ENCODE assay signal across 3 cellular contexts in the genomic region with DNA sequence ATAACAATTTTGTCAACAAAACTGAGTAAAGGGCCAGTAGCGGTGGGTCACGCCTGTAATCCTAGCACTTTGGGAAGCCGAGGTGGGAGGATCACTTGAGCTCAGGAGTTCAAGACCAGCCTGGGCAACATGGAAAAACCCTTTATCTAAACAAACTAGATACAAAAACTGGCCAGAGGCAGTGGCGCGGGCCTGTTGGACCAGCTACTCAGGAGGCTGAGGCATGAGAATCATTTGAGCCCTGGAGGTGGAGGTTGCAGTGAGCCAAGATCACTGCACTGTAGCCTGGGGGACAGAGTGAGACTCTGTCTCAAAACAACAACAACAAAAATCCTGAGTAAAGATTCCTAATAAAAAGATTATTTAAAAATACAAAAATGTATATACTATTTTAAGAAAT.
DNase-seq lines count a peak whose midpoint lies in the region; ATAC-seq lines count a peak whose summit lies in the region.
"Not testable (repeated sequence)": the region's sequence is repeated elsewhere in the genome, so short reads cannot be mapped to it uniquely, and the experiment has no call there.

No MANE protein-coding gene starts in this region.

- not testable (repeated sequence) for H3K9me3 ChIP-seq in trophoblast cell (ENCODE audit: insufficient read depth, low read depth, low read length)

- H3K79me1 ChIP-seq in trophoblast cell (ENCODE audit: low read length), result not testable (repeated sequence)

- H3K23ac ChIP-seq in trophoblast cell (ENCODE audit: low read length), result not testable (repeated sequence)

- not testable (repeated sequence) for H3K79me2 ChIP-seq in trophoblast cell (ENCODE audit: control insufficient read depth, insufficient read depth, low read length, poor library complexity)

- not testable (repeated sequence) for H2AFZ ChIP-seq in trophoblast cell (ENCODE audit: insufficient read depth, low read length, poor library complexity)

- H2AK5ac ChIP-seq in trophoblast cell (ENCODE audit: low read length), result not testable (repeated sequence)

- not testable (repeated sequence) for H4K12ac ChIP-seq in trophoblast cell (ENCODE audit: low read depth, low read length)

- peak; percentile 19 for DNase-seq in ELF-1 (ENCODE audit: low read depth, low spot score)
- DNase-seq in Right ventricle myocardium inferior (ENCODE audit: missing footprints), result peak; percentile 53
- peak; percentile 7 to 59 for DNase-seq in trophoblast cell

- H3K14ac ChIP-seq in trophoblast cell (ENCODE audit: low read length), result not testable (repeated sequence)

- not testable (repeated sequence) for H3K36me3 ChIP-seq in trophoblast cell (ENCODE audit: control insufficient read depth in 1 of 2, insufficient read depth in 2 of 2, low read length in 2 of 2)

- not testable (repeated sequence) for H3K4me1 ChIP-seq in trophoblast cell (ENCODE audit: control insufficient read depth in 1 of 2, insufficient read depth in 2 of 2, low read length in 2 of 2)

- H2BK5ac ChIP-seq in trophoblast cell (ENCODE audit: low read depth, low read length, poor library complexity), result not testable (repeated sequence)

- not testable (repeated sequence) for H2BK120ac ChIP-seq in trophoblast cell (ENCODE audit: insufficient read depth, low read length, poor library complexity)

- not testable (repeated sequence) for H2BK12ac ChIP-seq in trophoblast cell (ENCODE audit: low read length)

- H3K27me3 ChIP-seq in trophoblast cell (ENCODE audit: insufficient read depth, low read length), result not testable (repeated sequence)

- not testable (repeated sequence) for H3K4ac ChIP-seq in trophoblast cell (ENCODE audit: low read depth, low read length)

- H3K9ac ChIP-seq in trophoblast cell (ENCODE audit: low read length), result not testable (repeated sequence)

- not testable (repeated sequence) for H3K27ac ChIP-seq in trophoblast cell (ENCODE audit: low read depth, low read length)

- H3K4me2 ChIP-seq in trophoblast cell (ENCODE audit: low read length), result not testable (repeated sequence)

- no CpG with 5 or more reads among the region's 5 CpGs for WGBS in trophoblast cell (ENCODE audit: extremely low coverage, insufficient coverage, insufficient read length)

- H3K4me3 ChIP-seq in trophoblast cell (ENCODE audit: low read depth, low read length), result not testable (repeated sequence)

- not testable (repeated sequence) for ATAC-seq in Right ventricle myocardium inferior

- H4K8ac ChIP-seq in trophoblast cell (ENCODE audit: low read depth, low read length), result not testable (repeated sequence)

- not testable (repeated sequence) for H4K91ac ChIP-seq in trophoblast cell (ENCODE audit: low read depth, low read length)

- not testable (repeated sequence) for H3K18ac ChIP-seq in trophoblast cell (ENCODE audit: low read length)

- intact Hi-C loops in Right ventricle myocardium inferior (cut with DNase I), result not testable (repeated sequence)
